Comparison of ENCODE assay signal across 8 cellular contexts in genomic region chr2:87229091-87229689, GRCh38.
A peak's percentile ranks its signal among the peaks of the same experiment; 100 is the strongest.
DNase-seq lines count a peak whose midpoint lies in the region; ATAC-seq and TF ChIP-seq lines count a peak whose summit lies in the region.
"Not testable (repeated sequence)": the region's sequence is repeated elsewhere in the genome, so short reads cannot be mapped to it uniquely, and the experiment has no call there.

No MANE protein-coding gene starts in this region.

- H3K4me3 Mint-ChIP-seq in GM23338; activated CD8-positive, alpha-beta T cell treated with anti-CD3 and anti-CD28 coated beads for 36 hours; nephron progenitor cell: not testable (repeated sequence)

- peak; percentile 31 for TF ChIP-seq CTCF in GM06990 (IDR thresholded peaks at IDR 0.05; ENCODE audit: insufficient read depth, low read length, poor library complexity, severe bottlenecking)
- peak in 1 of 2 experiments; percentile 3; a peak in 1 of 4 replicates for TF ChIP-seq CTCF in GM23338 (conservative IDR thresholded peaks at IDR 0.05; ENCODE audit: low read depth in 2 of 2)
- peak; percentile 75 for TF ChIP-seq CTCF in KMS-11 (conservative IDR thresholded peaks at IDR 0.05; ENCODE audit: low read depth, low read length)
- TF ChIP-seq CTCF in activated CD8-positive, alpha-beta T cell treated with anti-CD3 and anti-CD28 coated beads for 36 hours (IDR thresholded peaks at IDR 0.05), result peak; percentile 57
- peak; percentile 65 for TF ChIP-seq CTCF in left ventricle myocardium inferior (IDR thresholded peaks at IDR 0.05; ENCODE audit: borderline replicate concordance)
- peak; percentile 58 for TF ChIP-seq CTCF in nephron progenitor cell (IDR thresholded peaks at IDR 0.05)
- TF ChIP-seq CTCF in upper lobe of right lung (IDR thresholded peaks at IDR 0.05), result peak; percentile 63

- H3F3A ChIP-seq in GM23338 (replicated peaks; ENCODE audit: low read depth), result not testable (repeated sequence)

- ATAC-seq in GM23338 (peak; percentile 88), upper lobe of right lung (peak; percentile 97)
- peak; percentile 95 for ATAC-seq in activated CD8-positive, alpha-beta T cell treated with anti-CD3 and anti-CD28 coated beads for 36 hours

- not testable (repeated sequence) for H3K4me1 ChIP-seq in GM23338 (ENCODE audit: insufficient read depth); KMS-11 (ENCODE audit: low read depth, poor library complexity, severe bottlenecking); left ventricle myocardium inferior; upper lobe of right lung

- intact Hi-C loops in activated CD8-positive, alpha-beta T cell treated with anti-CD3 and anti-CD28 coated beads for 36 hours (cut with micrococcal nuclease); left ventricle myocardium inferior (cut with micrococcal nuclease); upper lobe of right lung (cut with DNase I): not testable (repeated sequence)

- not testable (repeated sequence) for H3K9me2 ChIP-seq in GM23338 (ENCODE audit: insufficient read depth)

- H3K79me2 ChIP-seq in GM23338 (replicated peaks; ENCODE audit: insufficient read depth); KMS-11 (ENCODE audit: insufficient read depth, low read depth): not testable (repeated sequence)

- not testable (repeated sequence) for H3K36me3 ChIP-seq in GM06990 (ENCODE audit: control insufficient read depth, insufficient read depth, low read length); GM23338 (ENCODE audit: insufficient read depth); KMS-11 (ENCODE audit: insufficient read depth); left ventricle myocardium inferior; upper lobe of right lung

- H3K4me2 ChIP-seq in GM23338, KMS-11: not testable (repeated sequence)

- DNase-seq in GM06990 (ENCODE audit: extremely low read depth, insufficient read length); GM23338 (ENCODE audit: low spot score); activated CD8-positive, alpha-beta T cell treated with anti-CD3 and anti-CD28 coated beads for 36 hours; left ventricle myocardium inferior; nephron progenitor cell; upper lobe of right lung: not testable (repeated sequence)
- peak; percentile 49 for DNase-seq in dedifferentiated amniotic fluid mesenchymal stem cell (ENCODE audit: extremely low spot score)

- H3K4me1 Mint-ChIP-seq in GM23338; activated CD8-positive, alpha-beta T cell treated with anti-CD3 and anti-CD28 coated beads for 36 hours (ENCODE audit: low read depth); nephron progenitor cell: not testable (repeated sequence)

- H2AFZ ChIP-seq in GM23338; KMS-11 (ENCODE audit: low read depth): not testable (repeated sequence)

- not testable (repeated sequence) for H3K4me3 ChIP-seq in GM06990 (replicated peaks; ENCODE audit: low read depth, low read length); GM23338; KMS-11 (IDR thresholded peaks at IDR 0.05; ENCODE audit: insufficient read depth, low read depth, low read length); left ventricle myocardium inferior; upper lobe of right lung

- H3K27me3 Mint-ChIP-seq in GM23338 (ENCODE audit: insufficient read depth, low read depth, poor library complexity); activated CD8-positive, alpha-beta T cell treated with anti-CD3 and anti-CD28 coated beads for 36 hours; nephron progenitor cell (ENCODE audit: low read depth, poor library complexity): not testable (repeated sequence)

- H4K20me1 ChIP-seq in GM23338 (replicated peaks; ENCODE audit: insufficient read depth); KMS-11 (ENCODE audit: insufficient read depth): not testable (repeated sequence)

- not testable (repeated sequence) for H3K27me3 ChIP-seq in GM06990 (replicated peaks; ENCODE audit: control insufficient read depth, insufficient read depth, low read length); GM23338 (ENCODE audit: insufficient read depth); KMS-11 (ENCODE audit: insufficient read depth, low read depth); left ventricle myocardium inferior (ENCODE audit: low read depth); upper lobe of right lung

- H3K9me3 ChIP-seq in left ventricle myocardium inferior (replicated peaks); upper lobe of right lung: not testable (repeated sequence)

- H3K27ac Mint-ChIP-seq in GM23338; activated CD8-positive, alpha-beta T cell treated with anti-CD3 and anti-CD28 coated beads for 36 hours; nephron progenitor cell: not testable (repeated sequence)

- not testable (repeated sequence) for H3K9me3 Mint-ChIP-seq in GM23338; activated CD8-positive, alpha-beta T cell treated with anti-CD3 and anti-CD28 coated beads for 36 hours; nephron progenitor cell

- not testable (repeated sequence) for H3K36me3 Mint-ChIP-seq in GM23338 (ENCODE audit: low read depth); activated CD8-positive, alpha-beta T cell treated with anti-CD3 and anti-CD28 coated beads for 36 hours (ENCODE audit: low read depth); nephron progenitor cell (ENCODE audit: low read depth)

- CTCF ChIA-PET in activated CD8-positive, alpha-beta T cell treated with anti-CD3 and anti-CD28 coated beads for 36 hours (lab: Charles Lee), result not testable (repeated sequence)

- POLR2A ChIA-PET in activated CD8-positive, alpha-beta T cell treated with anti-CD3 and anti-CD28 coated beads for 36 hours (lab: Charles Lee), result not testable (repeated sequence)

- H3K27ac ChIP-seq in GM23338 (ENCODE audit: low read depth); KMS-11; left ventricle myocardium inferior (replicated peaks); upper lobe of right lung: not testable (repeated sequence)

- not testable (repeated sequence) for H3K9ac ChIP-seq in KMS-11
